ENCODE assay signal across 8 cellular contexts in the genomic region with DNA sequence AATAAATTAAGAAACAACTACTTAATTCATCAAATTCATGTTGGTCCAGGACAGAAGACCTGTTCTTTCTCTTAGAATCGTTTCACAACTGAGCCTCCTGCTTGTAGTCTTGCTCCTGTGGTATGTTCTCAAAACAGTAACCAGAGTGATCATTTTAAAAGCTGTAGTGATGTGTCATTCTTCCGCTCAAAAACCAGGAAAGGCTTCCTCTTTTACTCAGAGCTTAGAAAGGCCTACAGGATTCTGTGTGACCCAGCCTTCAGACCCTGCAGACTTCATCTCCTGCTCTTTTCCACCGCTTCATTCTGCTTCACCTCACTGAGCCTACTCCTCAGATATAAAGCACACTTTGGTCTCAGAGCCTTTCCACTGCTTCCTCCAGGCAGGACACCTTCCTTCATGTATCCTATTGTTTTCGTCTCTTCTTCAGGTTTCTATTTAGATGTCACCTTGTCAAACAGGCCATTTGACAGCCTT. TPM values are rescaled to one million over a fixed set of nuclear protein-coding genes. Genes with fewer than 3 reads are reported as not detected.
DNase-seq lines count a peak whose midpoint lies in the region; ATAC-seq, FAIRE-seq and TF ChIP-seq lines count a peak whose summit lies in the region.

No MANE protein-coding gene starts in this region.

- H4K20me1 ChIP-seq in Karpas-422 (ENCODE audit: insufficient read depth, low read depth, low read length): peaks cover 9% of the 10 kb centered on the region; the same call in 1 of the 2 replicates

- no peaks in the 10 kb centered on the region for H3K9me2 ChIP-seq in Karpas-422 (replicated peaks; ENCODE audit: insufficient read depth, low read length)

- H3K79me2 ChIP-seq in Karpas-422 (ENCODE audit: low read length): peaks cover 100% of the 10 kb centered on the region

- no peaks in the 10 kb centered on the region for H3K9me3 ChIP-seq in Karpas-422 (ENCODE audit: low read length)
- no peaks in the 10 kb centered on the region for H3K9me3 ChIP-seq in BE2C

- no peaks in the 10 kb centered on the region for H3K27me3 Mint-ChIP-seq in osteocyte (ENCODE audit: unreplicated experiment)

- H3K4me3 ChIP-seq in Karpas-422 (ENCODE audit: low read length) (no peak overlapping the region), bronchial epithelial cell (ENCODE audit: low read depth, low read length) (no peak overlapping the region), H7 (ENCODE audit: insufficient read depth, low read depth, low read length) (no peak overlapping the region), BE2C (ENCODE audit: low read depth, low read length) (no peak overlapping the region)

- H3K9me3 Mint-ChIP-seq in osteocyte (ENCODE audit: unreplicated experiment): peaks cover 9% of the 10 kb centered on the region

- ATAC-seq in HG03565 (IDR thresholded peaks at IDR 0.05; ENCODE audit: unreplicated experiment): no peak
- ATAC-seq in HG03097 (IDR thresholded peaks at IDR 0.05; ENCODE audit: low FRiP score, unreplicated experiment): no peak

- peak overlapping the region; percentile 29 for H3K27ac ChIP-seq in Karpas-422 (ENCODE audit: low read length)

- no peaks in the 10 kb centered on the region for H3K27me3 ChIP-seq in Karpas-422 (ENCODE audit: low read length)
- H3K27me3 ChIP-seq in bronchial epithelial cell (ENCODE audit: control insufficient read depth, insufficient read depth, low read length): no peaks in the 10 kb centered on the region
- H3K27me3 ChIP-seq in H7 (ENCODE audit: control insufficient read depth, insufficient read depth, low read length): no peaks in the 10 kb centered on the region
- H3K27me3 ChIP-seq in BE2C: no peaks in the 10 kb centered on the region

- H3K4me1 ChIP-seq in Karpas-422 (ENCODE audit: low read length) (peaks cover 34% of the 10 kb centered on the region), BE2C (peaks cover 6% of the 10 kb centered on the region)

- FAIRE-seq in GM18507 (lab: Jason Lieb, UNC) (peak; percentile 69), bronchial epithelial cell (lab: Jason Lieb, UNC) (no peak)

- peaks cover 42% of the 10 kb centered on the region for H3K36me3 Mint-ChIP-seq in osteocyte (ENCODE audit: unreplicated experiment)

- H3K36me3 ChIP-seq in Karpas-422 (ENCODE audit: insufficient read depth, low read length) (peaks cover 52% of the 10 kb centered on the region), bronchial epithelial cell (ENCODE audit: control insufficient read depth, insufficient read depth, low read length) (peaks cover 1% of the 10 kb centered on the region), H7 (replicated peaks; ENCODE audit: control insufficient read depth, insufficient read depth, low read length) (peaks cover 5% of the 10 kb centered on the region; the same call in 1 of the 2 replicates), BE2C (no peaks in the 10 kb centered on the region)

- DNase-seq in GM18507 (ENCODE audit: extremely low spot score, insufficient read length, low read depth) (no peak), Karpas-422 (no peak), bronchial epithelial cell (ENCODE audit: low read depth) (peak; percentile 39), osteocyte (ENCODE audit: extremely low spot score, unreplicated experiment) (no peak), H7 (no peak), BE2C (no peak)

- no peak overlapping the region for H3K4me2 ChIP-seq in Karpas-422 (ENCODE audit: low read depth, low read length, poor library complexity, severe bottlenecking)

- H3K27ac Mint-ChIP-seq in osteocyte (ENCODE audit: unreplicated experiment): peak overlapping the region; percentile 24

- H3K4me3 Mint-ChIP-seq in osteocyte (ENCODE audit: unreplicated experiment): no peak overlapping the region

- no peak overlapping the region for H2AFZ ChIP-seq in Karpas-422 (ENCODE audit: low read length)

- no peak overlapping the region for H3K9ac ChIP-seq in Karpas-422 (ENCODE audit: low read length)

- H3K4me1 Mint-ChIP-seq in osteocyte (ENCODE audit: unreplicated experiment): peaks cover 22% of the 10 kb centered on the region

- no peak for TF ChIP-seq CTCF in bronchial epithelial cell (IDR thresholded peaks at IDR 0.05; ENCODE audit: insufficient read depth, low read length, severe bottlenecking)
- no peak for TF ChIP-seq CTCF in osteocyte (IDR thresholded peaks at IDR 0.05)
- no peak for TF ChIP-seq CTCF in BE2C (IDR thresholded peaks at IDR 0.05; ENCODE audit: low read depth, low read length)

RNA-seq across cellular contexts. Expression of gene ST6GAL1, which starts 22.7 kb away (rescaled TPM):
- total RNA-seq in Karpas-422 (2014; rRNA removed; shearing (Covaris generic); ENCODE audit: low replicate concordance): 304 and 416 TPM in 2 replicates
- total RNA-seq in bronchial epithelial cell (5.5 and 8.6 TPM in 2 replicates), osteocyte (63.1 and 68.2 TPM in 2 replicates)
- 53.5 and 62.2 TPM in 2 replicates for total RNA-seq in H7 (2014; rRNA removed; shearing (Covaris generic))
- 38.7 TPM for polyA plus RNA-seq in BE2C (2012; ENCODE audit: insufficient read depth, insufficient read length, low read depth)
